In genomic region chr12:57935839-57936512, GRCh38 we compare ENCODE assay signal across 7 cellular contexts.
DNase-seq lines count a peak whose midpoint lies in the region; ATAC-seq, FAIRE-seq and TF ChIP-seq lines count a peak whose summit lies in the region.

No MANE protein-coding gene starts in this region.

- H3K4me3 ChIP-seq in astrocyte of the cerebellum (ENCODE audit: low read depth, low read length) = peak overlapping the region; percentile 47

- peak; percentile 72 for DNase-seq in GM18507 (ENCODE audit: extremely low spot score, insufficient read length, low read depth)
- DNase-seq in NCI-H1930 (lab: John Stamatoyannopoulos, UW) = peak; percentile 89 to 93
- DNase-seq in T-helper 22 cell (ENCODE audit: low read depth) = peak; percentile 92
- DNase-seq in astrocyte of the cerebellum (ENCODE audit: low read depth) = peak; percentile 74
- DNase-seq in hippocampal formation (lab: John Stamatoyannopoulos, UW) = peak; percentile 85 to 91
- peak; percentile 92 for DNase-seq in retina

- FAIRE-seq in GM18507 (lab: Jason Lieb, UNC) = peak; percentile 99

- in situ Hi-C loops in astrocyte of the cerebellum (cut with HindIII; ENCODE audit: low sequenced_read_pairs) = no loop called here

- peak; percentile 99 for ATAC-seq in HG02973 (IDR thresholded peaks at IDR 0.05; ENCODE audit: unreplicated experiment)

- TF ChIP-seq CTCF in astrocyte of the cerebellum (IDR thresholded peaks at IDR 0.05; ENCODE audit: low read depth, low read length, missing control alignments) = no peak

Comparison
In these comparisons a context has a peak if more than half of its experiments do, and no peak if none do; other contexts are left out.
1. Peak in every context shown above with its lines: DNase-seq, ATAC-seq and H3K4me3 ChIP-seq.